ENCODE assay signal across 1 cellular context in genomic region chr3:184175981-184176376, GRCh38.
TF ChIP-seq lines count a peak whose summit lies in the region.

No MANE protein-coding gene starts in this region.

TF ChIP-seq in SK-N-SH treated with all-trans-retinoic acid at 6 μM for 48 hours, 23 proteins besides CTCF, POLR2A, EP300 and RAD21 (continued from another document):
- TF ChIP-seq CSRNP3 (CRISPR knock-in tag; IDR thresholded peaks at IDR 0.05) (no peak), TOX (CRISPR knock-in tag; IDR thresholded peaks at IDR 0.05; ENCODE audit: borderline replicate concordance) (no peak), GLIS3 (CRISPR knock-in tag; IDR thresholded peaks at IDR 0.05) (no peak)
